8 cellular contexts compared by ENCODE assay signal in the genomic region with DNA sequence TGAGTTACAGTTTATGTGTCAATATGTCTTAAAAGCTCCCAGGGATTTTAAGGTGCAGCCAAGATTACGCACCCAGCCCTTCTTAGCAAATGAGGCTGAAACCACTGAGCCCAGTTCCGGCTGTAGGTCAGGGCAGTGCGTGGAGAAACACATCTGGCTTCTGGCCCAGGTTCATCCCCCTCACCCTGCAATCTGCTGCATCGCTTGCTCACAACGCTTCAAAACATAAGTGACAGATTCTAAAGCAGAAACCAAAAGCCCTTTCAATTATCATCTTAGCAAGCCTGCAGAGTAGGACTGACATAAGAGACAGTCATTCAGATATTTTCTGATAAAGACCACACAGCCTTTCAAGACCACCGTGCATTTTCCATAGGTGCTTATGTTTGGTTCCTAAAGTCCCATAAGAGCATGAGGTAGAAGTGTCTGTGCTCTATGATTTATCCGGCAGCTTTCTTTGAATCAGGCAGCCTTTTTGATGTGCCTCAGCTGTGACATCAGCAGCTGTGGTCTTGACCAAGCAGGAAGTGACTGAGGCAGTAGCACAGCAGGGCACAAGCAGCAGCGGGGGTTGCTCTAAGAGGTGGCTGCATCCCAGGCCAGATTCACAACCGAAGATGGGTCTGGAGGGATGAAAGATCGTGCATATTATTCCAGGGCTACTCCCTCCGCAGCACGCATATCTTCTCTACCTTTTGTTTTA.
DNase-seq lines count a peak whose midpoint lies in the region; ATAC-seq lines count a peak whose summit lies in the region.

No MANE protein-coding gene starts in this region.

- intact Hi-C loops in left ventricle myocardium superior (cut with micrococcal nuclease): no loop called here

- DNase-seq in DMS79 treated with DMSO at 0.1 percent for 48 hours (lab: John Stamatoyannopoulos, UW) (peak; percentile 18), DMS79 (lab: John Stamatoyannopoulos, UW) (no peak), NCI-H1694 treated with DMSO at 0.1 percent for 48 hours (lab: John Stamatoyannopoulos, UW) (peak; percentile 15), activated T-cell treated with anti-CD3 and anti-CD28 coated beads for 1 hour (ENCODE audit: low read depth) (peak; percentile 33), left ventricle myocardium superior (no peak), SKM-1 treated with dmso at 0.1 percent for 144 hours (lab: John Stamatoyannopoulos, UW; ENCODE audit: unreplicated experiment) (no peak)
- peak; percentile 57 for DNase-seq in stimulated activated CD8-positive, alpha-beta memory T cell treated with anti-CD3 and anti-CD28 coated beads, Interleukin-7, amount 100 ng/mL, for 24 hours (ENCODE audit: low read depth)

- ATAC-seq in HG02588 (IDR thresholded peaks at IDR 0.05; ENCODE audit: unreplicated experiment) (peak; percentile 59), left ventricle myocardium superior (peak; percentile 54)

Comparison
In these comparisons a context has a peak if more than half of its experiments do, and no peak if none do; other contexts are left out.
1. DNase-seq: peak in DMS79 treated with DMSO at 0.1 percent for 48 hours (single experiment), NCI-H1694 treated with DMSO at 0.1 percent for 48 hours (single experiment), activated T-cell treated with anti-CD3 and anti-CD28 coated beads for 1 hour (single experiment) and stimulated activated CD8-positive, alpha-beta memory T cell treated with anti-CD3 and anti-CD28 coated beads, Interleukin-7, amount 100 ng/mL, for 24 hours (single experiment); none in DMS79 (single experiment), left ventricle myocardium superior (single experiment) and SKM-1 treated with dmso at 0.1 percent for 144 hours (single experiment).